ENCODE assay signal across 1 cellular context in genomic region chr3:197308591-197308990, GRCh38.
TF ChIP-seq lines count a peak whose summit lies in the region.

No MANE protein-coding gene starts in this region.

TF ChIP-seq in IMR-90, 13 proteins besides CTCF, POLR2A, EP300 and RAD21 (continued from another document):
- TF ChIP-seq MAFK (IDR thresholded peaks at IDR 0.05; ENCODE audit: low read depth, low read length) (peak; percentile 56), FOS (IDR thresholded peaks at IDR 0.05; ENCODE audit: low read depth, low read length) (peak; percentile 61)
